17 cellular contexts compared by ENCODE assay signal in the genomic region with DNA sequence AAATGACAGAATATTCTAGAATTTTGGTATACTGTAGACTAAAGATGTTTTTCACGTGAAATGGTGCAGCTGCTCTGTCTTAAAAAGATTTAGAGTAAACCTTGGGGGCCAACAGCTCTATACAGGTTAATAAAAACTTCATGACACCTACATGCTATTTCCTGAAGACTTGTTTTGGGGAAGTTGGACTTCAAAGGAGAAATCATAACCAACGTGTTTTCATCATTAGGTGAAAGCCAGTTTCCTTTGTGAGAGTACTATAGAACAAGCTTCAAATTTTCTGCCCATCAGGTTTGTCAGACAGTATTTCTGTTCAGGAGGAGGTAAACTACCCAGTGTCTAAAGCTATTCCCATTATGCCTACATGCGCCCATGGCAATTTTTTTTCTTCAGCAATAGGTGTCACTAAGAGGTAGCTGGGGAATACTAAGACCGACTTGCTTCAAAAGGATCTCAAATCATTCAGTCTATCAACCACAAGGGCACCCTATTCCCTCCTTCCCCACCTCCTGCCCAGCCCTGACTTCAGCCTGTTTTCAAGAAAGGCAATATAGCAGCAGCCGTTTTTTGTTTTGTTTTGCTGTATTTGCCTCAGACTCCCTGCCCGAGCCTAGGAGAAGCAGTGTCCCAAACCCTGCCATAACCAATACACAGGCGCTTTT.
"Had no signal": no experiment of that assay in that cellular context is flagged by ENCODE, and none has a peak within 500 bp of the region (broad histone marks: within the 10 kb centered on the region; RNA-seq: fewer than 3 reads in every experiment).

No MANE protein-coding gene starts in this region.

- FAIRE-seq: astrocyte, colon, frontal cortex had no signal

- H3K4me3 Mint-ChIP-seq: activated CD4-positive, alpha-beta T cell treated with anti-CD3 and anti-CD28 coated beads, Interleukin-2, amount 10 ng/mL, durations not matched to agents 7 days and 5 days; activated naive CD4-positive, alpha-beta T cell treated with anti-CD3 and anti-CD28 coated beads for 36 hours; activated T-helper 17 cell treated with anti-CD3 and anti-CD28 coated beads, Interleukin-2, amount 50 U/mL, for 72 hours; natural killer cell had no signal

- H3K9me3 Mint-ChIP-seq: activated CD4-positive, alpha-beta T cell treated with anti-CD3 and anti-CD28 coated beads, Interleukin-2, amount 10 ng/mL, durations not matched to agents 7 days and 5 days; activated naive CD4-positive, alpha-beta T cell treated with anti-CD3 and anti-CD28 coated beads for 36 hours; activated T-helper 17 cell treated with anti-CD3 and anti-CD28 coated beads, Interleukin-2, amount 50 U/mL, for 72 hours; natural killer cell had no signal

- H3K36me3 Mint-ChIP-seq: natural killer cell had no signal

- DNase-seq: activated CD4-positive, alpha-beta T cell treated with anti-CD3 and anti-CD28 coated beads, Interleukin-2, amount 10 ng/mL, durations not matched to agents 7 days and 5 days; activated CD4-positive, CD25-positive, alpha-beta regulatory T cell; activated CD8-positive, alpha-beta memory T cell treated with anti-CD3 and anti-CD28 coated beads for 24 hours; activated naive CD4-positive, alpha-beta T cell treated with anti-CD3 and anti-CD28 coated beads for 36 hours; activated T-cell treated with anti-CD3 and anti-CD28 coated beads for 4 hours; heart left ventricle; islet precursor cell; left lung; natural killer cell; stimulated activated CD4-positive, alpha-beta T cell treated with anti-CD3 and anti-CD28 coated beads, Interleukin-2, amount 100 ng/mL, for 48 hours; stimulated activated naive CD8-positive, alpha-beta T cell treated with anti-CD3 and anti-CD28 coated beads, Interleukin-15, Interleukin-2, amounts not matched to agents 100 U/mL and 50 U/mL, for 24 hours; T-helper 9 cell; upper lobe of left lung had no signal

- H3K27ac Mint-ChIP-seq: activated CD4-positive, alpha-beta T cell treated with anti-CD3 and anti-CD28 coated beads, Interleukin-2, amount 10 ng/mL, durations not matched to agents 7 days and 5 days; activated naive CD4-positive, alpha-beta T cell treated with anti-CD3 and anti-CD28 coated beads for 36 hours; activated T-helper 17 cell treated with anti-CD3 and anti-CD28 coated beads, Interleukin-2, amount 50 U/mL, for 72 hours; natural killer cell had no signal

- H3K4me1 Mint-ChIP-seq: activated CD4-positive, alpha-beta T cell treated with anti-CD3 and anti-CD28 coated beads, Interleukin-2, amount 10 ng/mL, durations not matched to agents 7 days and 5 days; activated T-helper 17 cell treated with anti-CD3 and anti-CD28 coated beads, Interleukin-2, amount 50 U/mL, for 72 hours; natural killer cell had no signal

- ATAC-seq: activated T-helper 17 cell treated with anti-CD3 and anti-CD28 coated beads, Interleukin-2, amount 50 U/mL, for 72 hours; heart left ventricle; left lung; natural killer cell; stimulated activated naive CD8-positive, alpha-beta T cell treated with anti-CD3 and anti-CD28 coated beads, Interleukin-15, Interleukin-2, amounts not matched to agents 100 U/mL and 50 U/mL, for 24 hours had no signal
